In the genomic region with DNA sequence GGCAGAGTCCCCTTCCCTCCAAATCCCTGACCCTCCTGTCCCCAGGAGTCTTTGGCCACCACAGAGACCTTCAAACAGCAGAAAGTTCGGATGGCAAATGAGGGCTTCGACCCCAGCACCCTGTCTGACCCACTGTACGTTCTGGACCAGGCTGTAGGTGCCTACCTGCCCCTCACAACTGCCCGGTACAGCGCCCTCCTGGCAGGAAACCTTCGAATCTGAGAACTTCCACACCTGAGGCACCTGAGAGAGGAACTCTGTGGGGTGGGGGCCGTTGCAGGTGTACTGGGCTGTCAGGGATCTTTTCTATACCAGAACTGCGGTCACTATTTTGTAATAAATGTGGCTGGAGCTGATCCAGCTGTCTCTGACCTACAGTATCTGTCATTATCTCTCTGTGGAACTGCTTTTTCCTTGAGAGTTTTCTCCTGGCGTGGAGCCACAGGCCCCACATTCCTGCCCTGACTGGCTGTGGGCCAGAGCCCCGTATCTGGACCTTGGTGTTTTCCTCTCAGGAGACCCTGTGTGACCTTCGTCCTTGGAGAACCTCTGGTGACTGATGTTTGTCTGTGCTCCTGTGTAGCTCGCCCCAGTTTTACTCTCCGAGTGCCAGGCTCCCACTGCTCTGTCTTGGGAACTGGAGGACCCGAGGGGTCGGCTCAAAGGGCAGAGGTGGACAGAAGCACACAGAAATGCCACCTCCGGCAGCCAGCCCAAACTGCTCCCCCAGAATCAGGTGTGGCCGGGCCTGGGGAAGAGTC, we compare ENCODE assay signal across 24 cellular contexts. TPM values are rescaled to one million over a fixed set of nuclear protein-coding genes. Genes with fewer than 3 reads are reported as not detected.
DNase-seq lines count a peak whose midpoint lies in the region; ATAC-seq, FAIRE-seq and TF ChIP-seq lines count a peak whose summit lies in the region.
"Had no signal": no experiment of that assay in that cellular context is flagged by ENCODE, and none has a peak within 500 bp of the region (broad histone marks: within the 10 kb centered on the region; RNA-seq: fewer than 3 reads in every experiment).

No MANE protein-coding gene starts in this region.

- H3K4me1 ChIP-seq in endothelial cell of umbilical vein (ENCODE audit: control insufficient read depth, extremely low read depth, insufficient read depth, low read length) = peaks cover 28% of the 10 kb centered on the region
- peaks cover 23% of the 10 kb centered on the region for H3K4me1 ChIP-seq in osteoblast (ENCODE audit: insufficient read depth, low read length)

- no peak overlapping the region for H3K4me3 ChIP-seq in AG04450 (ENCODE audit: low read depth, low read length)
- H3K4me3 ChIP-seq in endothelial cell of umbilical vein (replicated peaks in 1 of 3; ENCODE audit: insufficient read depth in 1 of 3, low read depth in 1 of 3, low read length in 3 of 3) = no peak overlapping the region
- H3K4me3 ChIP-seq in osteoblast (ENCODE audit: insufficient read depth, low read length) = no peak overlapping the region
- H3K4me3 ChIP-seq: esophagus squamous epithelium, gastroesophageal sphincter, HAP-1 had no signal

- dilution Hi-C loops in endothelial cell of umbilical vein (cut with MboI; ENCODE audit: extremely low pct_ligation_motif_present, low sequenced_read_pairs) = no loop called here

- H3K79me2 ChIP-seq in endothelial cell of umbilical vein (ENCODE audit: control insufficient read depth, insufficient read depth, low read length) (no peaks in the 10 kb centered on the region), osteoblast (ENCODE audit: insufficient read depth, low read length) (no peaks in the 10 kb centered on the region)

- no peaks in the 10 kb centered on the region for H3K36me3 ChIP-seq in endothelial cell of umbilical vein (ENCODE audit: control insufficient read depth in 2 of 2, extremely low read depth in 1 of 2, insufficient read depth in 2 of 2, low read length in 2 of 2)
- no peaks in the 10 kb centered on the region for H3K36me3 ChIP-seq in osteoblast (ENCODE audit: insufficient read depth, low read length)
- H3K36me3 ChIP-seq: HAP-1 had no signal

- CTCF ChIA-PET in AG04450 (lab: Charles Lee) (no interaction called here), endothelial cell of umbilical vein (lab: Charles Lee) (interaction anchor here (1.2 kb wide), 2 partner anchors 9 to 183 kb away, joined by 3 to 4 read pairs; a partner anchor contains a TSS)

- no peak for ATAC-seq in GM18858 (IDR thresholded peaks at IDR 0.05; ENCODE audit: unreplicated experiment)
- ATAC-seq: gastroesophageal sphincter, left colon, sciatic nerve, T-cell had no signal

- BruUV-seq in endothelial cell of umbilical vein (replicated peaks; lab: Mats Ljungman, UMichigan) = no TSS peak

- H3K9ac ChIP-seq in endothelial cell of umbilical vein (replicated peaks; ENCODE audit: extremely low read depth, insufficient read depth, low read length) = no peak overlapping the region

- no peaks in the 10 kb centered on the region for H3K27me3 ChIP-seq in AG04450 (ENCODE audit: control insufficient read depth, insufficient read depth, low read length)
- no peaks in the 10 kb centered on the region for H3K27me3 ChIP-seq in endothelial cell of umbilical vein (ENCODE audit: control insufficient read depth in 2 of 2, insufficient read depth in 2 of 2, low read length in 2 of 2)
- H3K27me3 ChIP-seq in osteoblast (ENCODE audit: insufficient read depth, low read length) = no peaks in the 10 kb centered on the region
- H3K27me3 ChIP-seq: esophagus squamous epithelium, gastroesophageal sphincter had no signal

- H3K9me1 ChIP-seq in endothelial cell of umbilical vein (replicated peaks; ENCODE audit: control insufficient read depth, extremely low read depth, insufficient read depth, low read length) = no peaks in the 10 kb centered on the region

- H3K9me3 ChIP-seq in AG04450 (ENCODE audit: control insufficient read depth, insufficient read depth, low read length) (no peaks in the 10 kb centered on the region; the same call in 1 of the 2 replicates), endothelial cell of umbilical vein (replicated peaks; ENCODE audit: control insufficient read depth, insufficient read depth, low read length) (no peaks in the 10 kb centered on the region), osteoblast (ENCODE audit: low read depth, low read length) (no peaks in the 10 kb centered on the region)
- H3K9me3 ChIP-seq: Caco-2, esophagus squamous epithelium, gastroesophageal sphincter, HAP-1 had no signal

- H4K20me1 ChIP-seq in endothelial cell of umbilical vein (replicated peaks; ENCODE audit: control insufficient read depth, extremely low read depth, insufficient read depth, low read length) (no peaks in the 10 kb centered on the region), osteoblast (ENCODE audit: insufficient read depth, low read length) (no peaks in the 10 kb centered on the region)

- POLR2A ChIA-PET in AG04450 (lab: Yijun Ruan, JAX) (interaction anchor here (0.6 kb wide), 1 partner anchor 188 kb away, joined by 3 read pairs; no protein-coding TSS in a partner anchor), endothelial cell of umbilical vein (lab: Charles Lee) (no interaction called here)

- no peak for DNase-seq in AG04450 (ENCODE audit: low read depth, low spot score)
- peak; percentile 71 for DNase-seq in RPMI8226
- DNase-seq in endothelial cell of umbilical vein (ENCODE audit: low read depth, low spot score) = peak; percentile 59
- DNase-seq in osteoblast (ENCODE audit: insufficient read length, low spot score, missing footprints) = peak; percentile 68
- no peak for DNase-seq in DMS53 treated with DMSO at 0.1 percent for 48 hours (lab: John Stamatoyannopoulos, UW; ENCODE audit: unreplicated experiment)
- DNase-seq in retina = no peak
- DNase-seq in germinal center (ENCODE audit: low spot score) = no peak
- DNase-seq: activated CD4-positive, alpha-beta T cell treated with anti-CD3 and anti-CD28 coated beads, Interleukin-2, amount 10 ng/mL, durations not matched to agents 24 days and 14 days; Caco-2; effector memory CD4-positive, alpha-beta T cell; esophagus squamous epithelium; left colon; midbrain; NCI-H1048; NCI-H187 treated with DMSO at 0.1 percent for 48 hours; NCI-H2227 treated with DMSO at 0.1 percent for 48 hours; NCI-H774; OCI-M1; SIG-M5; T-cell had no signal

- TF ChIP-seq CTCF in AG04450 (IDR thresholded peaks at IDR 0.05; ENCODE audit: low read depth, low read length) (no peak), endothelial cell of umbilical vein (IDR thresholded peaks at IDR 0.05; ENCODE audit: extremely low read depth in 1 of 2, insufficient read depth in 1 of 2, low read depth in 1 of 2, low read length in 2 of 2) (no peak), osteoblast (IDR thresholded peaks at IDR 0.05; ENCODE audit: extremely low read depth, low read depth, low read length) (no peak)

- no peak for TF ChIP-seq POLR2A in endothelial cell of umbilical vein (IDR thresholded peaks at IDR 0.05; ENCODE audit: low read depth, low read length)

- intact Hi-C loops in endothelial cell of umbilical vein (cut with micrococcal nuclease) = no loop called here

- peak overlapping the region; percentile 31 for H3K27ac ChIP-seq in AG04450 (ENCODE audit: low read depth, low read length)
- H3K27ac ChIP-seq in endothelial cell of umbilical vein (ENCODE audit: insufficient read depth, low read depth, low read length) = no peak overlapping the region
- H3K27ac ChIP-seq in osteoblast (ENCODE audit: low read depth, low read length) = no peak overlapping the region
- H3K27ac ChIP-seq: esophagus squamous epithelium had no signal

- FAIRE-seq in endothelial cell of umbilical vein (lab: Jason Lieb, UNC) = peak; percentile 69

- H3K4me2 ChIP-seq in endothelial cell of umbilical vein (ENCODE audit: insufficient read depth, low read length) = no peak overlapping the region
- H3K4me2 ChIP-seq in osteoblast (ENCODE audit: insufficient read depth, low read length) = no peak overlapping the region

- H2AFZ ChIP-seq in endothelial cell of umbilical vein (ENCODE audit: low read depth, low read length) (no peak overlapping the region), osteoblast (ENCODE audit: low read length) (no peak overlapping the region)

TF ChIP-seq in endothelial cell of umbilical vein, 7 proteins besides CTCF, POLR2A, EP300 and RAD21:
- peak; percentile 10 for TF ChIP-seq GATA2 (IDR thresholded peaks at IDR 0.05; ENCODE audit: insufficient read depth, insufficient read length, low read depth, low read length)
- TF ChIP-seq POLR2AphosphoS5 (IDR thresholded peaks at IDR 0.05; ENCODE audit: insufficient read depth, low read depth, low read length) = peak; percentile 42
- no peak for TF ChIP-seq MYC (IDR thresholded peaks at IDR 0.05; ENCODE audit: low read depth, low read length)

RNA-seq across cellular contexts. Expression of a gene that starts 4.8 kb away (rescaled TPM):
- polyA plus RNA-seq in AG04450 (2011; rRNA removed) (9.9 and 14.3 TPM in 2 replicates), endothelial cell of umbilical vein (34.3 and 40.1 TPM in 2 replicates)
- 12.6 and 12.9 TPM in 2 replicates for polyA minus RNA-seq in AG04450 (2011; rRNA and poly(A)+ RNA removed)
- total RNA-seq in endothelial cell of umbilical vein (26.5 and 26.6 TPM in 2 replicates), osteoblast (9.4 and 13.8 TPM in 2 replicates)
- polyA plus RNA-seq in endothelial cell of umbilical vein (2011; cell fraction: cytosol; rRNA removed) = 26.6 and 30.3 TPM in 2 replicates
- polyA plus RNA-seq in endothelial cell of umbilical vein (2011; cell fraction: nucleus; rRNA removed) = 109 and 144 TPM in 2 replicates
- polyA plus RNA-seq in endothelial cell of umbilical vein (2012) = 17.3 and 19.5 TPM in 2 replicates
- 66.2 and 68.0 TPM in 2 replicates for polyA minus RNA-seq in endothelial cell of umbilical vein
- polyA minus RNA-seq in endothelial cell of umbilical vein (2011; cell fraction: cytosol; rRNA and poly(A)+ RNA removed) = 22.5 TPM
- 12.9 and 17.1 TPM in 2 replicates for polyA minus RNA-seq in endothelial cell of umbilical vein (2011; cell fraction: nucleus; rRNA and poly(A)+ RNA removed)

RNA-seq across cellular contexts. Expression of a gene that starts 52.1 kb away (rescaled TPM):
- 44.5 and 45.1 TPM in 2 replicates for polyA plus RNA-seq in AG04450 (2011; rRNA removed)
- 42.7 and 45.2 TPM in 2 replicates for polyA minus RNA-seq in AG04450 (2011; rRNA and poly(A)+ RNA removed)
- total RNA-seq in endothelial cell of umbilical vein = 56.1 and 63.1 TPM in 2 replicates
- 61.9 and 75.9 TPM in 2 replicates for polyA plus RNA-seq in endothelial cell of umbilical vein
- 36.4 and 38.2 TPM in 2 replicates for polyA plus RNA-seq in endothelial cell of umbilical vein (2011; cell fraction: cytosol; rRNA removed)
- polyA plus RNA-seq in endothelial cell of umbilical vein (2011; cell fraction: nucleus; rRNA removed) = 215 and 225 TPM in 2 replicates
- polyA plus RNA-seq in endothelial cell of umbilical vein (2012) = 37.5 and 38.3 TPM in 2 replicates
- polyA minus RNA-seq in endothelial cell of umbilical vein = 65.3 and 77.1 TPM in 2 replicates
- polyA minus RNA-seq in endothelial cell of umbilical vein (2011; cell fraction: cytosol; rRNA and poly(A)+ RNA removed) = 30.9 TPM
- 49.9 and 71.6 TPM in 2 replicates for polyA minus RNA-seq in endothelial cell of umbilical vein (2011; cell fraction: nucleus; rRNA and poly(A)+ RNA removed)
- total RNA-seq in osteoblast = 42.4 and 42.7 TPM in 2 replicates

Comparison
In these comparisons a context has a peak if more than half of its experiments do, and no peak if none do; other contexts are left out.
1. DNase-seq: peak in RPMI8226 (single experiment), endothelial cell of umbilical vein (single experiment) and osteoblast (single experiment); none in AG04450 (single experiment), DMS53 treated with DMSO at 0.1 percent for 48 hours (single experiment), retina (single experiment) and germinal center (single experiment).